In the genomic region with DNA sequence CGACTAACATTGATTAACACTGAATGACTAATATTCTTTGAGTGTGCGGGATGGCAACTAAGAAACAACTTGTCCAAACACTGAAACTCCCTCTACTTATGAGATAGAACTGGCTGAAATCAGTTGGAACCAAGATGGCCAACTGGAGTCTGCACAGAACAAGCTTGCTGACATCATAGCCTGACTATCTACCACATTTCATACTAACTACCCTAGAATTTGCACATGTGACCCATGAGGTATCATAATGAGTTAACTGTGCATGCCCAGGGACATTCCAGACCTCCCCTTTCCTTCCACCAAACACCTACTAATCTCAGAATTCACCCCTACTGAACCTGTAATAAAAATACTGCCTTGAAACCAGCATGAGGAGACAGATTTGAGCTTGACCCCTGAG, we compare ENCODE assay signal across 1 cellular context.
TF ChIP-seq lines count a peak whose summit lies in the region.

No MANE protein-coding gene starts in this region.

TF ChIP-seq in SK-N-SH, 30 proteins besides CTCF, POLR2A, EP300 and RAD21 (continued from another document):
- TF ChIP-seq, protein P1, sequence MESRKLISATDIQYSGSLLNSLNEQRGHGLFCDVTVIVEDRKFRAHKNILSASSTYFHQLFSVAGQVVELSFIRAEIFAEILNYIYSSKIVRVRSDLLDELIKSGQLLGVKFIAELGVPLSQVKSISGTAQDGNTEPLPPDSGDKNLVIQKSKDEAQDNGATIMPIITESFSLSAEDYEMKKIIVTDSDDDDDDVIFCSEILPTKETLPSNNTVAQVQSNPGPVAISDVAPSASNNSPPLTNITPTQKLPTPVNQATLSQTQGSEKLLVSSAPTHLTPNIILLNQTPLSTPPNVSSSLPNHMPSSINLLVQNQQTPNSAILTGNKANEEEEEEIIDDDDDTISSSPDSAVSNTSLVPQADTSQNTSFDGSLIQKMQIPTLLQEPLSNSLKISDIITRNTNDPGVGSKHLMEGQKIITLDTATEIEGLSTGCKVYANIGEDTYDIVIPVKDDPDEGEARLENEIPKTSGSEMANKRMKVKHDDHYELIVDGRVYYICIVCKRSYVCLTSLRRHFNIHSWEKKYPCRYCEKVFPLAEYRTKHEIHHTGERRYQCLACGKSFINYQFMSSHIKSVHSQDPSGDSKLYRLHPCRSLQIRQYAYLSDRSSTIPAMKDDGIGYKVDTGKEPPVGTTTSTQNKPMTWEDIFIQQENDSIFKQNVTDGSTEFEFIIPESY (IDR thresholded peaks at IDR 0.05; ENCODE audit: borderline replicate concordance, low read depth), result no peak
- TF ChIP-seq SIN3A (IDR thresholded peaks at IDR 0.05; ENCODE audit: borderline replicate concordance, low read depth, low read length), result no peak
- TF ChIP-seq EZH2phosphoT487 (IDR thresholded peaks at IDR 0.05; ENCODE audit: borderline replicate concordance, low read depth), result no peak
- TF ChIP-seq RCOR1 (IDR thresholded peaks at IDR 0.05; ENCODE audit: low read length), result no peak
- TF ChIP-seq YY1 (IDR thresholded peaks at IDR 0.05; ENCODE audit: low read depth), result no peak
- TF ChIP-seq RXRA (IDR thresholded peaks at IDR 0.05; ENCODE audit: borderline replicate concordance, low read depth), result no peak
- no peak for TF ChIP-seq TAF1 (IDR thresholded peaks at IDR 0.05; ENCODE audit: borderline replicate concordance, low read depth, low read length)
- TF ChIP-seq NRF1 (IDR thresholded peaks at IDR 0.05; ENCODE audit: low read depth, low read length), result no peak
- TF ChIP-seq TCF12 (IDR thresholded peaks at IDR 0.05), result no peak
- no peak for TF ChIP-seq SMC3 (IDR thresholded peaks at IDR 0.05; ENCODE audit: low read depth, low read length)
- no peak for TF ChIP-seq FOXJ3 (CRISPR knock-in tag; IDR thresholded peaks at IDR 0.05)
- TF ChIP-seq MXI1 (IDR thresholded peaks at IDR 0.05; ENCODE audit: low read depth, low read length), result no peak
- no peak for TF ChIP-seq JUND (IDR thresholded peaks at IDR 0.05)
- TF ChIP-seq RFX5 (IDR thresholded peaks at IDR 0.05; ENCODE audit: low read length), result no peak
- TF ChIP-seq, protein P2, sequence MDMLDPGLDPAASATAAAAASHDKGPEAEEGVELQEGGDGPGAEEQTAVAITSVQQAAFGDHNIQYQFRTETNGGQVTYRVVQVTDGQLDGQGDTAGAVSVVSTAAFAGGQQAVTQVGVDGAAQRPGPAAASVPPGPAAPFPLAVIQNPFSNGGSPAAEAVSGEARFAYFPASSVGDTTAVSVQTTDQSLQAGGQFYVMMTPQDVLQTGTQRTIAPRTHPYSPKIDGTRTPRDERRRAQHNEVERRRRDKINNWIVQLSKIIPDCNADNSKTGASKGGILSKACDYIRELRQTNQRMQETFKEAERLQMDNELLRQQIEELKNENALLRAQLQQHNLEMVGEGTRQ (IDR thresholded peaks at IDR 0.05; ENCODE audit: borderline replicate concordance, low read depth, low read length), result no peak
- TF ChIP-seq, protein P3, sequence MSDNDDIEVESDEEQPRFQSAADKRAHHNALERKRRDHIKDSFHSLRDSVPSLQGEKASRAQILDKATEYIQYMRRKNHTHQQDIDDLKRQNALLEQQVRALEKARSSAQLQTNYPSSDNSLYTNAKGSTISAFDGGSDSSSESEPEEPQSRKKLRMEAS (IDR thresholded peaks at IDR 0.05; ENCODE audit: low read depth), result no peak
- no peak for TF ChIP-seq CHD2 (IDR thresholded peaks at IDR 0.05; ENCODE audit: low read length, partially characterized antibody)
- TF ChIP-seq POLR2AphosphoS5 (IDR thresholded peaks at IDR 0.05; ENCODE audit: low read depth, low read length), result no peak
- TF ChIP-seq NFIC (IDR thresholded peaks at IDR 0.05; ENCODE audit: borderline replicate concordance), result no peak
TF ChIP-seq in SK-N-SH: peak in this region for 0.
